Comparison of ENCODE assay signal across 8 cellular contexts in the genomic region with DNA sequence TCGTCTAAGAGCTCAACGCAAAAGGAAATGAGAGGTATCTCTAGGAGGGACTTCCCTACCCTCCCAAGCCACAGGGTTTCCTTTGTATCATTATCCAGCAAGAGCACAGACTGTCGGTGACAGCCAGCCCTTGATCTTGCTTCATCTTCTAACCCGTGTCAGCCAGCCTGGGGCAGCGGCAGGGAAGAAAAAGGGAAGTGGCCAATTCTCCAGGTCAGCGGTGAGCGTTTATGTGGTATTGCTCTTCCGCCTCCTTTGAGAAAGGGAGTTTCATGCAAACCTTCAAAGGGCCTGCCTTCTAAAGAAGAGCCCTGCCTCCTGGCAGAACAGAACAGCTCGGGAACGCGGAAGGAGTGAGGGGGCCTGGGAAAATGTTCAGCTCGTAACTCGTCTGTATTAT. TPM values are rescaled to one million over a fixed set of nuclear protein-coding genes. Genes with fewer than 3 reads are reported as not detected.
A peak's percentile ranks its signal among the peaks of the same experiment; 100 is the strongest.
DNase-seq lines count a peak whose midpoint lies in the region; ATAC-seq and TF ChIP-seq lines count a peak whose summit lies in the region.

No MANE protein-coding gene starts in this region.

- 83 to 93% methylated on average over 7 to 11 of the region's 13 CpGs for WGBS in gastroesophageal sphincter (ENCODE audit: low coverage in 1 of 2), 2 donors

- peak overlapping the region; percentile 52 for H3K4me2 ChIP-seq in DND-41 (ENCODE audit: insufficient read depth, low read length)

- DNase-seq in DND-41: peak; percentile 71
- no peak for DNase-seq in posterior vena cava (ENCODE audit: low spot score)
- DNase-seq in NCI-H2196 treated with DMSO at 0.1 percent for 48 hours (lab: John Stamatoyannopoulos, UW; ENCODE audit: unreplicated experiment): no peak
- no peak for DNase-seq in stimulated activated CD4-positive, alpha-beta T cell treated with anti-CD3 and anti-CD28 coated beads, Interleukin-2, amount 100 ng/mL, for 24 hours
- DNase-seq in GM19240 (ENCODE audit: insufficient read length, low spot score): no peak

- no peak for TF ChIP-seq POLR2A in gastroesophageal sphincter (IDR thresholded peaks at IDR 0.05)

- intact Hi-C loops in posterior vena cava (cut with DNase I): no loop called here

- H4K20me1 ChIP-seq in DND-41 (ENCODE audit: insufficient read depth, low read length): no peaks in the 10 kb centered on the region

- no peak overlapping the region for H3K9ac ChIP-seq in DND-41 (ENCODE audit: low read depth, low read length)

- TF ChIP-seq CTCF in DND-41 (IDR thresholded peaks at IDR 0.05; ENCODE audit: borderline replicate concordance, extremely low read depth, low read length, poor library complexity, severe bottlenecking) (no peak), gastroesophageal sphincter (IDR thresholded peaks at IDR 0.05) (no peak)

- no peaks in the 10 kb centered on the region for H3K27me3 ChIP-seq in DND-41 (ENCODE audit: insufficient read depth, low read length, poor library complexity)
- H3K27me3 ChIP-seq in gastroesophageal sphincter: no peaks in the 10 kb centered on the region

- peak overlapping the region; percentile 57 for H2AFZ ChIP-seq in DND-41 (ENCODE audit: low read depth, low read length)

- TF ChIP-seq EP300 in gastroesophageal sphincter (IDR thresholded peaks at IDR 0.05): no peak

- peaks cover 34% of the 10 kb centered on the region for H3K4me1 ChIP-seq in DND-41 (ENCODE audit: insufficient read depth, low read length)
- H3K4me1 ChIP-seq in gastroesophageal sphincter: peaks cover 6 to 76% (median 14%) of the 10 kb centered on the region in 3 donors

- H3K27ac ChIP-seq in DND-41 (ENCODE audit: low read length) (0 out of 2 replicates have a peak overlapping the region, but pooled peaks have one; percentile 21), gastroesophageal sphincter (peak overlapping the region in 1 of 4 donors; percentile 32)

- H3K36me3 ChIP-seq in DND-41 (ENCODE audit: insufficient read depth, low read length) (no peaks in the 10 kb centered on the region), gastroesophageal sphincter (peaks cover 0 to 28% of the 10 kb centered on the region in 2 donors)

- H3K79me2 ChIP-seq in DND-41 (ENCODE audit: insufficient read depth, low read length): no peaks in the 10 kb centered on the region

- H3K4me3 ChIP-seq in DND-41 (ENCODE audit: low read depth in 1 of 2, low read length in 2 of 2) (peak overlapping the region in 1 of 2 experiments; percentile 6; a peak in 2 of 4 replicates), gastroesophageal sphincter (no peak overlapping the region)

- ATAC-seq in DND-41 (ENCODE audit: insufficient read depth, low read depth) (peak; percentile 89), GM19468 (IDR thresholded peaks at IDR 0.05; ENCODE audit: extremely low read depth, unreplicated experiment) (peak; percentile 64), HG03442 (IDR thresholded peaks at IDR 0.05; ENCODE audit: unreplicated experiment) (peak; percentile 85), gastroesophageal sphincter (peak; percentile 28)

- no peaks in the 10 kb centered on the region for H3K9me3 ChIP-seq in DND-41 (ENCODE audit: insufficient read depth, low read length, severe bottlenecking)
- no peaks in the 10 kb centered on the region for H3K9me3 ChIP-seq in gastroesophageal sphincter

RNA-seq across cellular contexts. Expression of a gene that starts 41.9 kb away (rescaled TPM):
- total RNA-seq in gastroesophageal sphincter (10 to 100 TPM; 13.7 to 39.7 (median 20.5) TPM), posterior vena cava (10 to 100 TPM; 15.5 to 18.2 TPM)

Comparison
In these comparisons a context has a peak if more than half of its experiments do, and no peak if none do; other contexts are left out.
1. ATAC-seq: peak in every context shown above with its lines; median percentile 89 in DND-41; 85 in HG03442; 64 in GM19468; 28 in gastroesophageal sphincter.